In the genomic region with DNA sequence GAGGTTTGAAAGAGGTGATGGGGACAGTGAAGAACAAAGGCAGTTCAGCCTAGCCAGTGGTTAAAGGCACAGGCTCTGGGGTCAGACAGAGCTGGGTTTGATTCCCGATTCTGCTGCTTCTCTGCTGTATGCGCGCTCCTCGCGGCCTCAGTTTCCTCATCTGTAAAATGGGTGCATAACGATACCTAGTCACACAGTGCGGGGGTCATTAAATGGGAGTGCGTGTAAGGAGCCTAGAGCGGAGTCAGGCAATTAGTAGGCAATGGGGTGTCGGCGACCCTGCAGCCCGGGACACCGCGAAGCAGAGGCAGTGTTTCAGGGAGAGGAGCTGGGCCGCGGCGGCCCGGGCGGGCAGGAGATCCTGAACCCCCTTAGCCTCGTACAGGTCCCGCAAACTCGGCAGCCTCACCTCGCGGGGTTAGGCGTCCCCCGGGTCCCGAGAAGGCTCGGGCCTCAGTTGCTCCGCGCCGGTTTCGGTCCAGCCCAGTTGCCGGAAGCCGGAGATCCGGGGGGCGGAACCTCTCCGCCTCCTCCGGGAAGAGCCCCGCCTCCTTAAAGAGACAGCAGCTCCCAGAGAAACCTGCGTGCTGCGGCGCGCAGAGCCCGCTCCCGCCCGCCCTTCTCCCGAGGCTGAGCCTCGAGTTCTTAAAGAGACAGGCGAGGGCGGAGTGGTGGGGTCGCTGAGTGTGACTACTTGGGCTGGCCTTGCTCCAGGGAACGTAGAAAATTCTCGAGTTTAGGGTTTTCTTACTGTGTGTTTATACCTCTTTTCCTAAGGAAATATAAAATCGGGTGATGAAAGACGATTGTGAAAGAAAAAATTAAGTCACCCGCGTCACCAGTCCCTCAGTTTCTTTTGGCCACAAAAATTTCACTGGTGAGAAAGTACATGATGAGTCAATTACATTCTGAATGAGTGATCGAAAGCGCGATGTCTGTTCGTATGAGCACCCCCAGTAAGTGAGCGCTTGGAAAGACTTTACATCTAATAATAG, we compare ENCODE assay signal across 8 cellular contexts. TPM values are rescaled to one million over a fixed set of nuclear protein-coding genes. Genes with fewer than 3 reads are reported as not detected.
DNase-seq lines count a peak whose midpoint lies in the region; ATAC-seq, FAIRE-seq and TF ChIP-seq lines count a peak whose summit lies in the region.

A gene (minus strand): TSS at position 494 of the 995 bp plus-strand sequence. CDS start 860 bp downstream, outside the sequence.

- H3K9me3 ChIP-seq in ES-I3 (ENCODE audit: control insufficient read depth, insufficient read depth, low read length) (no peaks in the 10 kb centered on the region), Loucy (ENCODE audit: insufficient read depth, low read depth, low read length) (no peaks in the 10 kb centered on the region), neural cell (ENCODE audit: low read length) (no peaks in the 10 kb centered on the region)

- TF ChIP-seq CTCF in Loucy (conservative IDR thresholded peaks at IDR 0.05; ENCODE audit: low read length) = no peak
- no peak for TF ChIP-seq CTCF in fibroblast of villous mesenchyme (IDR thresholded peaks at IDR 0.05; ENCODE audit: insufficient read depth, low read depth, low read length)
- no peak for TF ChIP-seq CTCF in neural cell (IDR thresholded peaks at IDR 0.05; ENCODE audit: poor library complexity, severe bottlenecking)

- no peaks in the 10 kb centered on the region for H3K9me3 Mint-ChIP-seq in stimulated activated naive CD8-positive, alpha-beta T cell treated with anti-CD3 and anti-CD28 coated beads, Interleukin-15, amount 100 ng/mL, for 72 hours

- H3K36me3 ChIP-seq in ES-I3 (ENCODE audit: insufficient read depth, low read length) = no peaks in the 10 kb centered on the region
- no peaks in the 10 kb centered on the region for H3K36me3 ChIP-seq in Loucy (ENCODE audit: insufficient read depth, low read length)
- no peaks in the 10 kb centered on the region for H3K36me3 ChIP-seq in neural cell (ENCODE audit: insufficient read depth, low read length)

- H3K4me2 ChIP-seq in Loucy (ENCODE audit: low read depth, low read length, poor library complexity, severe bottlenecking) (peak within 1 kb of the TSS; percentile 82), neural cell (ENCODE audit: low read length) (peak within 1 kb of the TSS; percentile 74)

- TF ChIP-seq EP300 in neural cell (conservative IDR thresholded peaks at IDR 0.05; ENCODE audit: poor library complexity, severe bottlenecking) = no peak

- H3K9me2 ChIP-seq in Loucy (replicated peaks; ENCODE audit: low read depth, low read length) (no peaks in the 10 kb centered on the region), neural cell (ENCODE audit: insufficient read depth, low read length) (no peaks in the 10 kb centered on the region)

- H2AFZ ChIP-seq in Loucy (ENCODE audit: low read length) (peak within 1 kb of the TSS; percentile 94), neural cell (ENCODE audit: low read depth, low read length) (peak within 1 kb of the TSS; percentile 99)

- FAIRE-seq in H54 (lab: Jason Lieb, UNC) = no peak

- peak within 1 kb of the TSS; percentile 4 for H3K27ac ChIP-seq in neural cell (ENCODE audit: low read length)

- TF ChIP-seq RAD21 in neural cell (conservative IDR thresholded peaks at IDR 0.05) = peak; percentile 27

- peak within 1 kb of the TSS; percentile 99 for H3K27ac Mint-ChIP-seq in stimulated activated naive CD8-positive, alpha-beta T cell treated with anti-CD3 and anti-CD28 coated beads, Interleukin-15, amount 100 ng/mL, for 72 hours

- H3K4me3 ChIP-seq in Loucy (ENCODE audit: low read length, poor library complexity, severe bottlenecking) (peak within 1 kb of the TSS; percentile 90), fibroblast of villous mesenchyme (ENCODE audit: low read depth, low read length) (peak within 1 kb of the TSS; percentile 72), neural cell (ENCODE audit: low read length) (peak within 1 kb of the TSS; percentile 100)

- H3K27me3 Mint-ChIP-seq in stimulated activated naive CD8-positive, alpha-beta T cell treated with anti-CD3 and anti-CD28 coated beads, Interleukin-15, amount 100 ng/mL, for 72 hours = no peaks in the 10 kb centered on the region

- H3K9ac ChIP-seq in ES-I3 (ENCODE audit: low read depth, low read length) = peak within 1 kb of the TSS; percentile 53; the same call in 1 of the 2 replicates
- peak within 1 kb of the TSS; percentile 69 for H3K9ac ChIP-seq in Loucy (ENCODE audit: low read depth, low read length, poor library complexity, severe bottlenecking)
- H3K9ac ChIP-seq in neural cell (ENCODE audit: low read length) = peak within 1 kb of the TSS; percentile 73

- H3K4me1 ChIP-seq in ES-I3 (ENCODE audit: insufficient read depth, low read length) (peaks cover 6% of the 10 kb centered on the region), Loucy (ENCODE audit: insufficient read depth, low read length, poor library complexity, severe bottlenecking) (peaks cover 13% of the 10 kb centered on the region)

- H3K79me2 ChIP-seq in Loucy (ENCODE audit: insufficient read depth, low read length) (no peaks in the 10 kb centered on the region; the same call in 1 of the 2 replicates), neural cell (replicated peaks; ENCODE audit: insufficient read depth, low read length) (no peaks in the 10 kb centered on the region)

- H3K27me3 ChIP-seq in Loucy (ENCODE audit: insufficient read depth, low read length, poor library complexity, severe bottlenecking) (no peaks in the 10 kb centered on the region), neural cell (ENCODE audit: insufficient read depth, low read depth, low read length) (no peaks in the 10 kb centered on the region)

- peaks cover 53% of the 10 kb centered on the region for H3K4me1 Mint-ChIP-seq in stimulated activated naive CD8-positive, alpha-beta T cell treated with anti-CD3 and anti-CD28 coated beads, Interleukin-15, amount 100 ng/mL, for 72 hours

- H3K4me3 Mint-ChIP-seq in stimulated activated naive CD8-positive, alpha-beta T cell treated with anti-CD3 and anti-CD28 coated beads, Interleukin-15, amount 100 ng/mL, for 72 hours = peak within 1 kb of the TSS; percentile 96 to 98

- no peaks in the 10 kb centered on the region for H3F3A ChIP-seq in Loucy (ENCODE audit: low read depth)
- H3F3A ChIP-seq in neural cell (ENCODE audit: insufficient read depth, low read length, poor library complexity, severe bottlenecking) = no peaks in the 10 kb centered on the region

- DNase-seq in H54 (ENCODE audit: insufficient read length, low spot score) (peak; percentile 89), SHP77 treated with DMSO at 0.1 percent for 48 hours (lab: John Stamatoyannopoulos, UW) (peak; percentile 59), activated gamma-delta T cell treated with Interleukin-2 at 50 U/mL for 16 hours (peak; percentile 82), fibroblast of villous mesenchyme (ENCODE audit: low read depth) (peak; percentile 90)
- DNase-seq in stimulated activated naive CD8-positive, alpha-beta T cell treated with anti-CD3 and anti-CD28 coated beads, Interleukin-15, amount 100 ng/mL, for 72 hours = peak; percentile 80 to 88

- peak; percentile 90 for ATAC-seq in stimulated activated naive CD8-positive, alpha-beta T cell treated with anti-CD3 and anti-CD28 coated beads, Interleukin-15, amount 100 ng/mL, for 72 hours

- TF ChIP-seq POLR2A in H54 (IDR thresholded peaks at IDR 0.05; ENCODE audit: low read depth, low read length) = peak; percentile 64

- H4K20me1 ChIP-seq in Loucy (ENCODE audit: insufficient read depth, low read length, poor library complexity, severe bottlenecking) = no peaks in the 10 kb centered on the region
- H4K20me1 ChIP-seq in neural cell (ENCODE audit: insufficient read depth) = no peaks in the 10 kb centered on the region

TF ChIP-seq in neural cell, 6 proteins besides CTCF, POLR2A, EP300 and RAD21:
- TF ChIP-seq, protein P1, sequence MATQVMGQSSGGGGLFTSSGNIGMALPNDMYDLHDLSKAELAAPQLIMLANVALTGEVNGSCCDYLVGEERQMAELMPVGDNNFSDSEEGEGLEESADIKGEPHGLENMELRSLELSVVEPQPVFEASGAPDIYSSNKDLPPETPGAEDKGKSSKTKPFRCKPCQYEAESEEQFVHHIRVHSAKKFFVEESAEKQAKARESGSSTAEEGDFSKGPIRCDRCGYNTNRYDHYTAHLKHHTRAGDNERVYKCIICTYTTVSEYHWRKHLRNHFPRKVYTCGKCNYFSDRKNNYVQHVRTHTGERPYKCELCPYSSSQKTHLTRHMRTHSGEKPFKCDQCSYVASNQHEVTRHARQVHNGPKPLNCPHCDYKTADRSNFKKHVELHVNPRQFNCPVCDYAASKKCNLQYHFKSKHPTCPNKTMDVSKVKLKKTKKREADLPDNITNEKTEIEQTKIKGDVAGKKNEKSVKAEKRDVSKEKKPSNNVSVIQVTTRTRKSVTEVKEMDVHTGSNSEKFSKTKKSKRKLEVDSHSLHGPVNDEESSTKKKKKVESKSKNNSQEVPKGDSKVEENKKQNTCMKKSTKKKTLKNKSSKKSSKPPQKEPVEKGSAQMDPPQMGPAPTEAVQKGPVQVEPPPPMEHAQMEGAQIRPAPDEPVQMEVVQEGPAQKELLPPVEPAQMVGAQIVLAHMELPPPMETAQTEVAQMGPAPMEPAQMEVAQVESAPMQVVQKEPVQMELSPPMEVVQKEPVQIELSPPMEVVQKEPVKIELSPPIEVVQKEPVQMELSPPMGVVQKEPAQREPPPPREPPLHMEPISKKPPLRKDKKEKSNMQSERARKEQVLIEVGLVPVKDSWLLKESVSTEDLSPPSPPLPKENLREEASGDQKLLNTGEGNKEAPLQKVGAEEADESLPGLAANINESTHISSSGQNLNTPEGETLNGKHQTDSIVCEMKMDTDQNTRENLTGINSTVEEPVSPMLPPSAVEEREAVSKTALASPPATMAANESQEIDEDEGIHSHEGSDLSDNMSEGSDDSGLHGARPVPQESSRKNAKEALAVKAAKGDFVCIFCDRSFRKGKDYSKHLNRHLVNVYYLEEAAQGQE (IDR thresholded peaks at IDR 0.05; ENCODE audit: borderline replicate concordance) = peak; percentile 45
- TF ChIP-seq SMC3 (conservative IDR thresholded peaks at IDR 0.05; ENCODE audit: poor library complexity) (peak; percentile 21), MXI1 (conservative IDR thresholded peaks at IDR 0.05; ENCODE audit: poor library complexity, severe bottlenecking) (peak; percentile 44), POLR2AphosphoS5 (IDR thresholded peaks at IDR 0.05) (no peak), EZH2 (IDR thresholded peaks at IDR 0.05; ENCODE audit: borderline replicate concordance, insufficient read depth, low read length, poor library complexity, severe bottlenecking) (no peak)

RNA-seq across cellular contexts. Expression of the gene that starts here (rescaled TPM):
- 27.4 and 31.1 TPM in 2 replicates for total RNA-seq in fibroblast of villous mesenchyme
- 45.0 and 52.6 TPM in 2 replicates for polyA plus RNA-seq in neural cell
- polyA minus RNA-seq in neural cell = 30.1 and 33.8 TPM in 2 replicates

Comparison
In these comparisons a context has a peak if more than half of its experiments do, and no peak if none do; other contexts are left out.
1. Peak in every context shown above with its lines: DNase-seq, ATAC-seq, H3K4me3 ChIP-seq and H3K27ac ChIP-seq.